In genomic region chr7:84145892-84146291, GRCh38 we compare ENCODE assay signal across 1 cellular context.
TF ChIP-seq lines count a peak whose summit lies in the region.

No MANE protein-coding gene starts in this region.

TF ChIP-seq in H1, 55 proteins besides CTCF, POLR2A, EP300 and RAD21:
- TF ChIP-seq ASH2L (IDR thresholded peaks at IDR 0.05; ENCODE audit: low read length), result no peak
- TF ChIP-seq POLR2AphosphoS5 (IDR thresholded peaks at IDR 0.05; ENCODE audit: low read depth, low read length), result no peak
- TF ChIP-seq MAFK (IDR thresholded peaks at IDR 0.05; ENCODE audit: low read depth, low read length), result no peak
- no peak for TF ChIP-seq JUND (IDR thresholded peaks at IDR 0.05; ENCODE audit: low read length)
- no peak for TF ChIP-seq SIRT6 (IDR thresholded peaks at IDR 0.05; ENCODE audit: low read length)
- no peak for TF ChIP-seq E2F6 (IDR thresholded peaks at IDR 0.05)
- TF ChIP-seq SUZ12 (IDR thresholded peaks at IDR 0.05; ENCODE audit: low read length), result no peak
- TF ChIP-seq GTF2F1 (IDR thresholded peaks at IDR 0.05; ENCODE audit: borderline replicate concordance, low read depth, low read length), result no peak
- TF ChIP-seq RFX5 (IDR thresholded peaks at IDR 0.05; ENCODE audit: borderline replicate concordance, low read depth, low read length), result no peak
- TF ChIP-seq CREB1 (IDR thresholded peaks at IDR 0.05), result no peak
- TF ChIP-seq SP4 (IDR thresholded peaks at IDR 0.05; ENCODE audit: low read length), result no peak
- TF ChIP-seq USF2 (IDR thresholded peaks at IDR 0.05; ENCODE audit: low read length), result no peak
- TF ChIP-seq EGR1 (IDR thresholded peaks at IDR 0.05; ENCODE audit: borderline replicate concordance, low read depth, low read length), result no peak
- no peak for TF ChIP-seq CBX8 (IDR thresholded peaks at IDR 0.05; ENCODE audit: borderline replicate concordance, low read depth, low read length)
- no peak for TF ChIP-seq KDM5A (IDR thresholded peaks at IDR 0.05; ENCODE audit: low read length)
